ENCODE assay signal across 33 cellular contexts in the genomic region with DNA sequence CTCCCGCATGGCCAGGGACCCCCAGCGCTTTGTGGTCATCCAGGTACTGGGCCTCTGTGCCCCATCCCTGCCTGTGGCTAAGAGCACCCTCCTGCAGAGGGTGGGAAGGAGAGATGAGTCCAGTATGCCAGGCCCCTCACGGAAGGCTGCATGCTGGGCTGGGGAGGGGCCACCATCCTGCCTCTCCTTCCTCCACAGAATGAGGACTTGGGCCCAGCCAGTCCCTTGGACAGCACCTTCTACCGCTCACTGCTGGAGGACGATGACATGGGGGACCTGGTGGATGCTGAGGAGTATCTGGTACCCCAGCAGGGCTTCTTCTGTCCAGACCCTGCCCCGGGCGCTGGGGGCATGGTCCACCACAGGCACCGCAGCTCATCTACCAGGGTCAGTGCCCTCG. TPM values are rescaled to one million over a fixed set of nuclear protein-coding genes. Genes with fewer than 3 reads are reported as not detected.
"Had no signal": no experiment of that assay in that cellular context is flagged by ENCODE, and none has a peak within 500 bp of the region (broad histone marks: within the 10 kb centered on the region; RNA-seq: fewer than 3 reads in every experiment).

No MANE protein-coding gene starts in this region.

- H3K9me3 ChIP-seq: esophagus squamous epithelium, heart right ventricle, left ventricle myocardium inferior, mucosa of descending colon, pancreas, prostate gland, thoracic aorta, upper lobe of left lung had no signal

- H3K4me2 ChIP-seq: smooth muscle cell had no signal

- H3K4me3 Mint-ChIP-seq: activated naive CD4-positive, alpha-beta T cell treated with anti-CD3 and anti-CD28 coated beads, Interleukin-2, amount 10 ng/mL, durations not matched to agents 7 days and 5 days; activated naive CD8-positive, alpha-beta T cell treated with anti-CD3 and anti-CD28 coated beads, Interleukin-2, amount 10 ng/mL, durations not matched to agents 7 days and 5 days; activated T-helper 1 cell treated with anti-CD3 and anti-CD28 coated beads, Interleukin-12 subunit alpha, Interleukin-12 subunit beta, Interleukin-2, Interleukin-4 antibody, amounts not matched to agents 30 ng/mL and 10 ng/mL and 1 ng/mL, durations not matched to agents 14 hours and 24 hours and 36 hours; nephron progenitor cell; stimulated activated naive CD8-positive, alpha-beta T cell treated with anti-CD3 and anti-CD28 coated beads, Interleukin-15, Interleukin-2, amounts not matched to agents 100 ng/mL and 50 ng/mL, for 24 hours had no signal

- H3K4me3 ChIP-seq: esophagus squamous epithelium, heart right ventricle, left ventricle myocardium inferior, lung, mucosa of descending colon, pancreas, prostate gland, smooth muscle cell, thoracic aorta, upper lobe of left lung had no signal

- H3K9me3 Mint-ChIP-seq: activated naive CD4-positive, alpha-beta T cell treated with anti-CD3 and anti-CD28 coated beads, Interleukin-2, amount 10 ng/mL, durations not matched to agents 7 days and 5 days; activated naive CD8-positive, alpha-beta T cell treated with anti-CD3 and anti-CD28 coated beads, Interleukin-2, amount 10 ng/mL, durations not matched to agents 7 days and 5 days; activated T-helper 1 cell treated with anti-CD3 and anti-CD28 coated beads, Interleukin-12 subunit alpha, Interleukin-12 subunit beta, Interleukin-2, Interleukin-4 antibody, amounts not matched to agents 30 ng/mL and 10 ng/mL and 1 ng/mL, durations not matched to agents 14 hours and 24 hours and 36 hours; nephron progenitor cell; stimulated activated naive CD8-positive, alpha-beta T cell treated with anti-CD3 and anti-CD28 coated beads, Interleukin-15, Interleukin-2, amounts not matched to agents 100 ng/mL and 50 ng/mL, for 24 hours had no signal

- H3K27me3 ChIP-seq: brain microvascular endothelial cell, esophagus squamous epithelium, heart right ventricle, pancreas, upper lobe of left lung had no signal

- H3K4me1 ChIP-seq: prostate gland had no signal

- H3K27ac ChIP-seq: brain microvascular endothelial cell, esophagus squamous epithelium, left ventricle myocardium inferior, pancreas, thoracic aorta, upper lobe of left lung had no signal

- FAIRE-seq: astrocyte, pancreas had no signal

- DNase-seq: activated CD4-positive, alpha-beta T cell treated with anti-CD3 and anti-CD28 coated beads for 48 hours; activated CD4-positive, alpha-beta T cell treated with anti-CD3 and anti-CD28 coated beads, Interleukin-2, amount 50 U/mL, for 48 hours; activated CD8-positive, alpha-beta memory T cell treated with anti-CD3 and anti-CD28 coated beads, Interleukin-2, amount 50 U/mL, for 4 hours; activated gamma-delta T cell; activated naive CD4-positive, alpha-beta T cell treated with anti-CD3 and anti-CD28 coated beads, Interleukin-2, amount 10 ng/mL, durations not matched to agents 7 days and 5 days; activated naive CD8-positive, alpha-beta T cell treated with anti-CD3 and anti-CD28 coated beads, Interleukin-2, amount 10 ng/mL, durations not matched to agents 7 days and 5 days; activated T-cell treated with anti-CD3 and anti-CD28 coated beads, Interleukin-2, amount 50 U/mL, for 1 hour; brain microvascular endothelial cell; caudate nucleus; cortex of kidney; esophagus squamous epithelium; foreskin melanocyte; heart right ventricle; kidney glomerular epithelial cell; left ventricle myocardium inferior; nephron progenitor cell; retina; stimulated activated CD4-positive, alpha-beta T cell treated with anti-CD3 and anti-CD28 coated beads, Interleukin-15, amount 100 ng/mL, for 24 hours had no signal

- H3K27ac Mint-ChIP-seq: activated naive CD4-positive, alpha-beta T cell treated with anti-CD3 and anti-CD28 coated beads, Interleukin-2, amount 10 ng/mL, durations not matched to agents 7 days and 5 days; activated naive CD8-positive, alpha-beta T cell treated with anti-CD3 and anti-CD28 coated beads, Interleukin-2, amount 10 ng/mL, durations not matched to agents 7 days and 5 days; activated T-helper 1 cell treated with anti-CD3 and anti-CD28 coated beads, Interleukin-12 subunit alpha, Interleukin-12 subunit beta, Interleukin-2, Interleukin-4 antibody, amounts not matched to agents 30 ng/mL and 10 ng/mL and 1 ng/mL, durations not matched to agents 14 hours and 24 hours and 36 hours; stimulated activated naive CD8-positive, alpha-beta T cell treated with anti-CD3 and anti-CD28 coated beads, Interleukin-15, Interleukin-2, amounts not matched to agents 100 ng/mL and 50 ng/mL, for 24 hours had no signal

- ATAC-seq: heart right ventricle, mucosa of descending colon, pancreas had no signal

- H3K27me3 Mint-ChIP-seq: activated naive CD8-positive, alpha-beta T cell treated with anti-CD3 and anti-CD28 coated beads, Interleukin-2, amount 10 ng/mL, durations not matched to agents 7 days and 5 days; stimulated activated naive CD8-positive, alpha-beta T cell treated with anti-CD3 and anti-CD28 coated beads, Interleukin-15, Interleukin-2, amounts not matched to agents 100 ng/mL and 50 ng/mL, for 24 hours had no signal

RNA-seq across cellular contexts. Expression of gene GRB7, which starts 11.1 kb away (rescaled TPM):
- total RNA-seq: activated CD8-positive, alpha-beta memory T cell treated with anti-CD3 and anti-CD28 coated beads for 36 hours; chondrocyte; glomerular endothelial cell; myocyte had no signal

RNA-seq across cellular contexts. Expression of gene PNMT, which starts 58.4 kb away (rescaled TPM):
- total RNA-seq: activated naive CD8-positive, alpha-beta T cell treated with anti-CD3 and anti-CD28 coated beads, Interleukin-2, amount 10 ng/mL, durations not matched to agents 7 days and 5 days; activated T-helper 1 cell treated with anti-CD3 and anti-CD28 coated beads, Interleukin-12 subunit alpha, Interleukin-12 subunit beta, Interleukin-2, Interleukin-4 antibody, amounts not matched to agents 30 ng/mL and 10 ng/mL and 1 ng/mL, durations not matched to agents 14 hours and 24 hours and 36 hours; glomerular endothelial cell; smooth muscle cell; T-helper 1 cell treated with Interleukin-12 subunit alpha and Interleukin-12 subunit beta and Interleukin-4 antibody, amounts not matched to agents 30 ng/mL and 1 ng/mL, for 36 hours had no signal
